Comparison of ENCODE assay signal across 38 cellular contexts in genomic region chr7:3836855-3837254, GRCh38.
"Had no signal": no experiment of that assay in that cellular context is flagged by ENCODE, and none has a peak within 500 bp of the region (broad histone marks: within the 10 kb centered on the region; RNA-seq: fewer than 3 reads in every experiment).

No MANE protein-coding gene starts in this region.

- H3K4me1 Mint-ChIP-seq: activated B cell treated with CpG ODN at 0.5 μM for 24 hours; activated CD8-positive, alpha-beta memory T cell treated with anti-CD3 and anti-CD28 coated beads, Interleukin-2, amount 10 ng/mL, durations not matched to agents 7 days and 5 days; activated naive CD4-positive, alpha-beta T cell treated with anti-CD3 and anti-CD28 coated beads, Interleukin-2, amount 50 U/mL, for 24 hours; activated naive CD8-positive, alpha-beta T cell treated with anti-CD3 and anti-CD28 coated beads for 36 hours; activated naive CD8-positive, alpha-beta T cell treated with anti-CD3 and anti-CD28 coated beads, Interleukin-2, amount 50 U/mL, for 24 hours; brain; T-helper 17 cell had no signal

- H3K27ac ChIP-seq: adrenal gland, breast epithelium, cardiac muscle cell, colonic mucosa, dorsolateral prefrontal cortex, esophagus muscularis mucosa, foreskin keratinocyte, gastrocnemius medialis, heart left ventricle, WERI-Rb-1 had no signal

- H3K9me3 ChIP-seq: adrenal gland, breast epithelium, colonic mucosa, esophagus muscularis mucosa, gastrocnemius medialis, heart left ventricle had no signal

- H3K36me3 ChIP-seq: adrenal gland, breast epithelium, cardiac muscle cell, colonic mucosa, esophagus muscularis mucosa, gastrocnemius medialis, heart left ventricle, WERI-Rb-1 had no signal

- H3K4me3 Mint-ChIP-seq: activated B cell treated with CpG ODN at 0.5 μM for 24 hours; activated CD8-positive, alpha-beta memory T cell treated with anti-CD3 and anti-CD28 coated beads, Interleukin-2, amount 10 ng/mL, durations not matched to agents 7 days and 5 days; activated CD8-positive, alpha-beta T cell treated with anti-CD3 and anti-CD28 coated beads, Interleukin-2, amount 10 ng/mL, durations not matched to agents 7 days and 5 days; activated naive CD4-positive, alpha-beta T cell treated with anti-CD3 and anti-CD28 coated beads for 36 hours; activated naive CD4-positive, alpha-beta T cell treated with anti-CD3 and anti-CD28 coated beads, Interleukin-2, amount 50 U/mL, for 24 hours; activated naive CD8-positive, alpha-beta T cell treated with anti-CD3 and anti-CD28 coated beads for 36 hours; activated naive CD8-positive, alpha-beta T cell treated with anti-CD3 and anti-CD28 coated beads, Interleukin-2, amount 50 U/mL, for 24 hours; activated T-helper 1 cell treated with anti-CD3 and anti-CD28 coated beads, Interleukin-12 subunit alpha, Interleukin-12 subunit beta, Interleukin-2, Interleukin-4 antibody, amounts not matched to agents 30 ng/mL and 10 ng/mL and 1 ng/mL, durations not matched to agents 14 hours and 24 hours and 36 hours; brain; effector memory CD8-positive, alpha-beta T cell; T-helper 17 cell; T-helper 2 cell treated with Interferon-gamma antibody and Interleukin-4, amounts not matched to agents 5 μg/mL and 100 μg/mL, for 36 hours had no signal

- H3K27me3 ChIP-seq: adrenal gland, breast epithelium, cardiac muscle cell, colonic mucosa, esophagus muscularis mucosa, foreskin keratinocyte, gastrocnemius medialis, heart left ventricle had no signal

- H3K4me1 ChIP-seq: adrenal gland, breast epithelium, colonic mucosa, esophagus muscularis mucosa, foreskin keratinocyte, gastrocnemius medialis, heart left ventricle had no signal

- H3K27me3 Mint-ChIP-seq: activated CD8-positive, alpha-beta memory T cell treated with anti-CD3 and anti-CD28 coated beads, Interleukin-2, amount 10 ng/mL, durations not matched to agents 7 days and 5 days; activated naive CD4-positive, alpha-beta T cell treated with anti-CD3 and anti-CD28 coated beads, Interleukin-2, amount 50 U/mL, for 24 hours; activated naive CD8-positive, alpha-beta T cell treated with anti-CD3 and anti-CD28 coated beads for 36 hours; brain had no signal

- H3K4me3 ChIP-seq: adrenal gland, breast epithelium, cardiac muscle cell, colonic mucosa, dorsolateral prefrontal cortex, esophagus muscularis mucosa, gastrocnemius medialis, heart left ventricle had no signal

- DNase-seq: activated B cell treated with CpG ODN at 0.5 μM for 24 hours; activated CD4-positive, alpha-beta T cell treated with anti-CD3 and anti-CD28 coated beads for 48 hours; activated CD4-positive, alpha-beta T cell treated with anti-CD3 and anti-CD28 coated beads, Interleukin-2, amount 50 U/mL, for 1 hour; activated CD4-positive, alpha-beta T cell treated with anti-CD3 and anti-CD28 coated beads, Interleukin-2, amount 50 U/mL, for 48 hours; activated CD8-positive, alpha-beta memory T cell treated with anti-CD3 and anti-CD28 coated beads, Interleukin-2, amount 10 ng/mL, durations not matched to agents 7 days and 5 days; activated CD8-positive, alpha-beta memory T cell treated with anti-CD3 and anti-CD28 coated beads, Interleukin-2, amount 50 U/mL, for 4 hours; activated CD8-positive, alpha-beta T cell treated with anti-CD3 and anti-CD28 coated beads, Interleukin-2, amount 10 ng/mL, durations not matched to agents 7 days and 5 days; activated effector memory CD4-positive, alpha-beta T cell treated with anti-CD3 and anti-CD28 coated beads, Interleukin-2, amount 50 U/mL, for 16 hours; activated naive CD4-positive, alpha-beta T cell treated with anti-CD3 and anti-CD28 coated beads for 36 hours; activated naive CD8-positive, alpha-beta T cell treated with anti-CD3 and anti-CD28 coated beads for 36 hours; activated naive CD8-positive, alpha-beta T cell treated with anti-CD3 and anti-CD28 coated beads, Interleukin-2, amount 50 U/mL, for 24 hours; activated T-cell treated with anti-CD3 and anti-CD28 coated beads, Interleukin-2, amount 50 U/mL, for 1 hour; activated T-cell treated with anti-CD3 and anti-CD28 coated beads, Interleukin-2, amount 50 U/mL, for 48 hours; adrenal gland; amygdala; aorta; central memory CD4-positive, alpha-beta T cell; cerebellar nuclear complex; colonic mucosa; dorsolateral prefrontal cortex; effector memory CD8-positive, alpha-beta T cell; erythroblast; foreskin keratinocyte; gastrocnemius medialis; glutamatergic neuron; heart left ventricle; T-helper 17 cell; T1000; WERI-Rb-1 had no signal

- H3K27ac Mint-ChIP-seq: activated B cell treated with CpG ODN at 0.5 μM for 24 hours; activated CD8-positive, alpha-beta memory T cell treated with anti-CD3 and anti-CD28 coated beads, Interleukin-2, amount 10 ng/mL, durations not matched to agents 7 days and 5 days; activated CD8-positive, alpha-beta T cell treated with anti-CD3 and anti-CD28 coated beads, Interleukin-2, amount 10 ng/mL, durations not matched to agents 7 days and 5 days; activated naive CD4-positive, alpha-beta T cell treated with anti-CD3 and anti-CD28 coated beads for 36 hours; activated naive CD4-positive, alpha-beta T cell treated with anti-CD3 and anti-CD28 coated beads, Interleukin-2, amount 50 U/mL, for 24 hours; activated naive CD8-positive, alpha-beta T cell treated with anti-CD3 and anti-CD28 coated beads for 36 hours; activated naive CD8-positive, alpha-beta T cell treated with anti-CD3 and anti-CD28 coated beads, Interleukin-2, amount 50 U/mL, for 24 hours; activated T-helper 1 cell treated with anti-CD3 and anti-CD28 coated beads, Interleukin-12 subunit alpha, Interleukin-12 subunit beta, Interleukin-2, Interleukin-4 antibody, amounts not matched to agents 30 ng/mL and 10 ng/mL and 1 ng/mL, durations not matched to agents 14 hours and 24 hours and 36 hours; activated T-helper 2 cell treated with anti-CD3 and anti-CD28 coated beads, Interferon-gamma antibody, Interleukin-2, Interleukin-4, amounts not matched to agents 10 μg/mL and 5 μg/mL and 100 μg/mL, durations not matched to agents 14 hours and 24 hours and 36 hours; brain; effector memory CD8-positive, alpha-beta T cell; T-helper 17 cell; T-helper 2 cell treated with Interferon-gamma antibody and Interleukin-4, amounts not matched to agents 5 μg/mL and 100 μg/mL, for 36 hours had no signal

- H3K36me3 Mint-ChIP-seq: activated CD8-positive, alpha-beta memory T cell treated with anti-CD3 and anti-CD28 coated beads, Interleukin-2, amount 10 ng/mL, durations not matched to agents 7 days and 5 days; activated naive CD4-positive, alpha-beta T cell treated with anti-CD3 and anti-CD28 coated beads, Interleukin-2, amount 50 U/mL, for 24 hours; activated naive CD8-positive, alpha-beta T cell treated with anti-CD3 and anti-CD28 coated beads for 36 hours; brain had no signal

- H3K9me3 Mint-ChIP-seq: activated B cell treated with CpG ODN at 0.5 μM for 24 hours; activated naive CD4-positive, alpha-beta T cell treated with anti-CD3 and anti-CD28 coated beads for 36 hours; activated naive CD4-positive, alpha-beta T cell treated with anti-CD3 and anti-CD28 coated beads, Interleukin-2, amount 50 U/mL, for 24 hours; activated naive CD8-positive, alpha-beta T cell treated with anti-CD3 and anti-CD28 coated beads for 36 hours; activated naive CD8-positive, alpha-beta T cell treated with anti-CD3 and anti-CD28 coated beads, Interleukin-2, amount 50 U/mL, for 24 hours; activated T-helper 1 cell treated with anti-CD3 and anti-CD28 coated beads, Interleukin-12 subunit alpha, Interleukin-12 subunit beta, Interleukin-2, Interleukin-4 antibody, amounts not matched to agents 30 ng/mL and 10 ng/mL and 1 ng/mL, durations not matched to agents 14 hours and 24 hours and 36 hours; activated T-helper 2 cell treated with anti-CD3 and anti-CD28 coated beads, Interferon-gamma antibody, Interleukin-2, Interleukin-4, amounts not matched to agents 10 μg/mL and 5 μg/mL and 100 μg/mL, durations not matched to agents 14 hours and 24 hours and 36 hours; brain; effector memory CD8-positive, alpha-beta T cell; T-helper 2 cell treated with Interferon-gamma antibody and Interleukin-4, amounts not matched to agents 5 μg/mL and 100 μg/mL, for 36 hours had no signal

- ATAC-seq: activated CD4-positive, CD25-positive, alpha-beta regulatory T cell treated with anti-CD3 and anti-CD28 coated beads, Interleukin-2, amount 50 U/mL, for 24 hours; activated CD8-positive, alpha-beta memory T cell treated with anti-CD3 and anti-CD28 coated beads, Interleukin-2, amount 10 ng/mL, durations not matched to agents 7 days and 5 days; activated CD8-positive, alpha-beta T cell treated with anti-CD3 and anti-CD28 coated beads, Interleukin-2, amount 10 ng/mL, durations not matched to agents 7 days and 5 days; activated naive CD8-positive, alpha-beta T cell treated with anti-CD3 and anti-CD28 coated beads, Interleukin-2, amount 50 U/mL, for 24 hours; effector memory CD8-positive, alpha-beta T cell; foreskin keratinocyte; gastrocnemius medialis; heart left ventricle; T-helper 17 cell had no signal
